ENCODE assay signal across 19 cellular contexts in the genomic region with DNA sequence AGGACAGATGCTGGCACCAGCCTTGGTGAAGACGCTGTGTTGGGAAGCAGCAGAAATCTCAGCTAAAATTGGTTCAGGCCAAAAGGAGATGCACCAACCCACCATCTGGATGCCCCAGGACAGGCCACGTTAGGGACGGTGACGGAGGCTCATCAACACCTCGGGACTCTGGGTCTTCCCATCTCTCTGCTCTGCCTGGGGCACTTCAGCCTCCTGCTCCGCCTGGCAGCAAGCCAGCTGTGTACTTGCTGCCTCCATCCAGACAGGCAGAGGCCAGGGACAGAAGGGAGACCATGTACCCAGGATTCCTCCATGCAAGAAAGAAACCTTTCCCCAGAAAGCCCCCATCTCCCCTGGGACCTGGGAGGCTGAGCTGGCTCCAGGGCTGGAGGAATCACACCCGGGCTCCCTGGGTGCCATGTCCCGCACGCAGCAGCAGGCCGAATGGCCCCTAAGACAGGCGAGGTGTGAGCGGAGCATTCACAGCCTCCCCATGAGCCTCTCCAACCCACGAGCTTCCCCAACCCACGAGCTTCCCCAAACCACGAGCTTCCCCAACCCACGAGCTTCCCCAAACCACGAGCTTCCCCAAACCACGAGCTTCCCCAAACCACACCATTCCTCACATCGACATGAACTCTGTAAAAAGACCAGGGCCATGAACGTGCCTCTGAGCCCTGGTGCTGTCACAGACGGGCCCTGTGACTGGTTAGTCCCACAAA.
DNase-seq lines count a peak whose midpoint lies in the region; ATAC-seq, FAIRE-seq and TF ChIP-seq lines count a peak whose summit lies in the region.
"Had no signal": no experiment of that assay in that cellular context is flagged by ENCODE, and none has a peak within 500 bp of the region (broad histone marks: within the 10 kb centered on the region; RNA-seq: fewer than 3 reads in every experiment).

No MANE protein-coding gene starts in this region.

- no peak for TF ChIP-seq CTCF in astrocyte (IDR thresholded peaks at IDR 0.05; ENCODE audit: insufficient read depth, low read depth, low read length)
- TF ChIP-seq CTCF in upper lobe of right lung (IDR thresholded peaks at IDR 0.05): no peak

- no peak overlapping the region for H3K27ac Mint-ChIP-seq in astrocyte (ENCODE audit: unreplicated experiment)
- H3K27ac Mint-ChIP-seq: activated naive CD8-positive, alpha-beta T cell treated with anti-CD3 and anti-CD28 coated beads, Interleukin-2, amount 10 ng/mL, durations not matched to agents 7 days and 5 days; CD8-positive, alpha-beta T cell; memory B cell had no signal

- no peak for FAIRE-seq in astrocyte (lab: Jason Lieb, UNC)

- no peak overlapping the region for H3K4me3 Mint-ChIP-seq in astrocyte (ENCODE audit: unreplicated experiment)
- H3K4me3 Mint-ChIP-seq: activated naive CD8-positive, alpha-beta T cell treated with anti-CD3 and anti-CD28 coated beads, Interleukin-2, amount 10 ng/mL, durations not matched to agents 7 days and 5 days; CD8-positive, alpha-beta T cell; memory B cell had no signal

- no peaks in the 10 kb centered on the region for H3K79me2 ChIP-seq in astrocyte (ENCODE audit: insufficient read depth, low read length)

- ATAC-seq in upper lobe of right lung: peak; percentile 12
- ATAC-seq: CD8-positive, alpha-beta T cell had no signal

- peak overlapping the region; percentile 43 for H3K4me2 ChIP-seq in astrocyte (ENCODE audit: low read length)

- peaks cover 2% of the 10 kb centered on the region for H3K36me3 Mint-ChIP-seq in astrocyte (ENCODE audit: low read depth, unreplicated experiment)
- H3K36me3 Mint-ChIP-seq: activated naive CD8-positive, alpha-beta T cell treated with anti-CD3 and anti-CD28 coated beads, Interleukin-2, amount 10 ng/mL, durations not matched to agents 7 days and 5 days; CD8-positive, alpha-beta T cell; memory B cell had no signal

- H3K9ac ChIP-seq in astrocyte (ENCODE audit: low read length): no peak overlapping the region

- H3K36me3 ChIP-seq in astrocyte (ENCODE audit: insufficient read depth, low read length) (no peaks in the 10 kb centered on the region), upper lobe of right lung (no peaks in the 10 kb centered on the region)
- H3K36me3 ChIP-seq: esophagus squamous epithelium, vagina had no signal

- peaks cover 14% of the 10 kb centered on the region for H3K4me1 Mint-ChIP-seq in astrocyte (ENCODE audit: low read depth, unreplicated experiment)
- H3K4me1 Mint-ChIP-seq: activated naive CD8-positive, alpha-beta T cell treated with anti-CD3 and anti-CD28 coated beads, Interleukin-2, amount 10 ng/mL, durations not matched to agents 7 days and 5 days; memory B cell had no signal

- H3K27ac ChIP-seq in astrocyte (ENCODE audit: low read depth, low read length) (no peak overlapping the region), upper lobe of right lung (no peak overlapping the region)
- H3K27ac ChIP-seq: esophagus squamous epithelium, vagina had no signal

- H3K4me1 ChIP-seq in astrocyte (ENCODE audit: insufficient read depth, low read length) (peaks cover 12% of the 10 kb centered on the region), upper lobe of right lung (peaks cover 5% of the 10 kb centered on the region)
- H3K4me1 ChIP-seq: vagina had no signal

- DNase-seq in NCI-H82 (lab: John Stamatoyannopoulos, UW) (peak; percentile 9), NCI-H82 treated with DMSO at 0.1 percent for 48 hours (lab: John Stamatoyannopoulos, UW; ENCODE audit: unreplicated experiment) (no peak), astrocyte (ENCODE audit: low read depth) (no peak), islet precursor cell (peak; percentile 43), upper lobe of right lung (no peak), NCI-H2029 treated with DMSO at 0.1 percent for 48 hours (lab: John Stamatoyannopoulos, UW) (no peak)
- no peak for DNase-seq in stimulated activated CD8-positive, alpha-beta memory T cell treated with anti-CD3 and anti-CD28 coated beads, Interleukin-4, amount 100 ng/mL, for 48 hours
- DNase-seq in activated CD4-positive, alpha-beta T cell treated with anti-CD3 and anti-CD28 coated beads, Interleukin-2, amount 50 U/mL, for 4 hours: no peak
- DNase-seq: ACHN; activated naive CD8-positive, alpha-beta T cell treated with anti-CD3 and anti-CD28 coated beads, Interleukin-2, amount 10 ng/mL, durations not matched to agents 7 days and 5 days; CD8-positive, alpha-beta T cell; effector CD8-positive, alpha-beta T cell; EL; esophagus squamous epithelium; glutamatergic neuron; nephron progenitor cell; T-helper 2 cell had no signal

- no peak overlapping the region for H3K4me3 ChIP-seq in astrocyte (ENCODE audit: insufficient read depth, low read depth, low read length)
- no peak overlapping the region for H3K4me3 ChIP-seq in upper lobe of right lung
- H3K4me3 ChIP-seq: esophagus squamous epithelium, vagina had no signal

- no peaks in the 10 kb centered on the region for H4K20me1 ChIP-seq in astrocyte (ENCODE audit: insufficient read depth, low read length)

- intact Hi-C loops in upper lobe of right lung (cut with DNase I): no loop called here

- peaks cover 3% of the 10 kb centered on the region for H3K27me3 ChIP-seq in astrocyte (ENCODE audit: insufficient read depth, low read length)
- peaks cover 41% of the 10 kb centered on the region for H3K27me3 ChIP-seq in upper lobe of right lung
- H3K27me3 ChIP-seq: vagina had no signal

- H3K27me3 Mint-ChIP-seq in astrocyte (ENCODE audit: low read depth, unreplicated experiment): peaks cover 53% of the 10 kb centered on the region

- H3K9me3 ChIP-seq in astrocyte (ENCODE audit: insufficient read depth, low read depth, low read length): no peaks in the 10 kb centered on the region
- no peaks in the 10 kb centered on the region for H3K9me3 ChIP-seq in upper lobe of right lung
- H3K9me3 ChIP-seq: esophagus squamous epithelium, vagina had no signal

- no peak overlapping the region for H2AFZ ChIP-seq in astrocyte (ENCODE audit: low read depth, low read length)

- no peaks in the 10 kb centered on the region for H3K9me3 Mint-ChIP-seq in astrocyte (ENCODE audit: unreplicated experiment)
- H3K9me3 Mint-ChIP-seq: activated naive CD8-positive, alpha-beta T cell treated with anti-CD3 and anti-CD28 coated beads, Interleukin-2, amount 10 ng/mL, durations not matched to agents 7 days and 5 days; CD8-positive, alpha-beta T cell; memory B cell; nephron progenitor cell had no signal

Comparison
In these comparisons a context has a peak if more than half of its experiments do, and no peak if none do; other contexts are left out.
1. DNase-seq: peak in NCI-H82 (single experiment) and islet precursor cell (single experiment); none in NCI-H82 treated with DMSO at 0.1 percent for 48 hours (single experiment), astrocyte (single experiment), upper lobe of right lung (single experiment), NCI-H2029 treated with DMSO at 0.1 percent for 48 hours (single experiment), stimulated activated CD8-positive, alpha-beta memory T cell treated with anti-CD3 and anti-CD28 coated beads, Interleukin-4, amount 100 ng/mL, for 48 hours (single experiment) and activated CD4-positive, alpha-beta T cell treated with anti-CD3 and anti-CD28 coated beads, Interleukin-2, amount 50 U/mL, for 4 hours (0 of 2).